ENCODE assay signal across 21 cellular contexts in the genomic region with DNA sequence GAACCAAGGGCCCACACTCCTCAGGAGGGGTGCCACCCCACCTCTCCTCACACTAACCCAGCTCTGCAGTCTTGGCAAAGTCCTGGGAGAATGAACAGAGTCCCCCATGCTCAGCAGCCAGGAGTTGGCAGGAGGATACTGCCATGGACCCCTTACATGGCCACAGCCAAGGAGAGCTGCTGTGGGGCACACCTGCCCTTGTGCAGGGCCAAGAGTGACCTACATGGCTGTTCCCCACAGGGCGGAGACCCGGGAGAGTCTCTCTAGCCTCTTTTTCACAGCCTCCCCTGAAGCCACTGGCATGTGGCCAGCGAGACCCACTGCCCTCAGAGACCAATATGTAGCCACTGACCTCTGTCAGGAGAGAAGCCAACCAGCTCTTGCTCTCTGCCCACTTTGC. TPM values are rescaled to one million over a fixed set of nuclear protein-coding genes. Genes with fewer than 3 reads are reported as not detected.
"Had no signal": no experiment of that assay in that cellular context is flagged by ENCODE, and none has a peak within 500 bp of the region (broad histone marks: within the 10 kb centered on the region; RNA-seq: fewer than 3 reads in every experiment).

No MANE protein-coding gene starts in this region.

- ATAC-seq: left colon; left ventricle myocardium superior; naive thymus-derived CD4-positive, alpha-beta T cell had no signal

- H3K4me3 Mint-ChIP-seq: naive thymus-derived CD4-positive, alpha-beta T cell; neural crest cell had no signal

- DNase-seq: effector CD4-positive, alpha-beta T cell; heart left ventricle; hippocampal formation; left colon; left ventricle myocardium superior; mesendoderm; naive thymus-derived CD4-positive, alpha-beta T cell; small intestine; stimulated activated CD4-positive, alpha-beta T cell treated with anti-CD3 and anti-CD28 coated beads, Interleukin-12 subunit alpha, Interleukin-12 subunit beta, amount 100 ng/mL, for 4 hours; stimulated activated naive CD4-positive, alpha-beta T cell treated with Interleukin-2 at 50 U/mL for 16 hours; trophoblast cell; uterus had no signal

- H3K4me1 Mint-ChIP-seq: naive thymus-derived CD4-positive, alpha-beta T cell; neural crest cell had no signal

- H3K27ac Mint-ChIP-seq: naive thymus-derived CD4-positive, alpha-beta T cell had no signal

RNA-seq across cellular contexts. Expression of gene VSTM2B, which starts 45.9 kb away (rescaled TPM):
- total RNA-seq: dermis microvascular lymphatic vessel endothelial cell, fibroblast of lung, glomerular endothelial cell, heart left ventricle, kidney epithelial cell, left colon, left ventricle myocardium superior, lung microvascular endothelial cell, mononuclear cell, osteocyte, right atrium auricular region, uterus had no signal
